9 cellular contexts compared by ENCODE assay signal in genomic region chr1:160169553-160170399, GRCh38. TPM values are rescaled to one million over a fixed set of nuclear protein-coding genes. Genes with fewer than 3 reads are reported as not detected.
A peak's percentile ranks its signal among the peaks of the same experiment; 100 is the strongest.
DNase-seq lines count a peak whose midpoint lies in the region; ATAC-seq and TF ChIP-seq lines count a peak whose summit lies in the region.
"Had no signal": no experiment of that assay in that cellular context is flagged by ENCODE, and none has a peak within 500 bp of the region (broad histone marks: within the 10 kb centered on the region; RNA-seq: fewer than 3 reads in every experiment).

No MANE protein-coding gene starts in this region.

- H3K27me3 Mint-ChIP-seq in activated CD4-positive, alpha-beta T cell treated with anti-CD3 and anti-CD28 coated beads, Interleukin-2, amount 10 ng/mL, durations not matched to agents 24 days and 14 days = peaks cover 35% of the 10 kb centered on the region

- no peaks in the 10 kb centered on the region for H3K36me3 ChIP-seq in smooth muscle cell (ENCODE audit: low read depth)

- DNase-seq in activated CD4-positive, alpha-beta T cell treated with anti-CD3 and anti-CD28 coated beads, Interleukin-2, amount 10 ng/mL, durations not matched to agents 24 days and 14 days = no peak
- DNase-seq in activated CD4-positive, alpha-beta T cell treated with anti-CD3 and anti-CD28 coated beads, Interleukin-2, amount 50 U/mL, for 1 hour = no peak
- peak; percentile 31 for DNase-seq in UCSD-AML1 (lab: John Stamatoyannopoulos, UW; ENCODE audit: unreplicated experiment)
- no peak for DNase-seq in smooth muscle cell (lab: John Stamatoyannopoulos, UW; ENCODE audit: unreplicated experiment)
- no peak for DNase-seq in ACHN
- no peak for DNase-seq in NCI-H1436 (lab: John Stamatoyannopoulos, UW)
- DNase-seq in amygdala (lab: John Stamatoyannopoulos, UW) = no peak

- H3K4me3 ChIP-seq in smooth muscle cell = no peak overlapping the region

- H3K4me3 Mint-ChIP-seq in activated CD4-positive, alpha-beta T cell treated with anti-CD3 and anti-CD28 coated beads, Interleukin-2, amount 10 ng/mL, durations not matched to agents 24 days and 14 days = no peak overlapping the region

- H3F3A ChIP-seq in smooth muscle cell (ENCODE audit: low read depth) = no peaks in the 10 kb centered on the region

- no peak overlapping the region for H3K4me2 ChIP-seq in smooth muscle cell

- H3K79me2 ChIP-seq in smooth muscle cell (ENCODE audit: low read depth) = no peaks in the 10 kb centered on the region

- peak overlapping the region; percentile 8 for H2AFZ ChIP-seq in smooth muscle cell (ENCODE audit: low read depth)

- H4K20me1 ChIP-seq in smooth muscle cell (ENCODE audit: low read depth) = no peaks in the 10 kb centered on the region

- H3K27me3 ChIP-seq in smooth muscle cell (ENCODE audit: low read depth) = no peaks in the 10 kb centered on the region

- ATAC-seq in HG03342 (IDR thresholded peaks at IDR 0.05; ENCODE audit: unreplicated experiment) = peak; percentile 74

- no peak overlapping the region for H3K27ac ChIP-seq in smooth muscle cell (ENCODE audit: low read depth)

- in situ Hi-C loops in ACHN (cut with HindIII; ENCODE audit: low pct_ligation_motif_present, low pct_unique_long_range_greater_than_20kb, low sequenced_read_pairs) = no loop called here

- H3K9me3 Mint-ChIP-seq in activated CD4-positive, alpha-beta T cell treated with anti-CD3 and anti-CD28 coated beads, Interleukin-2, amount 10 ng/mL, durations not matched to agents 24 days and 14 days = no peaks in the 10 kb centered on the region

- 60% methylated on average over 15 of the region's 15 CpGs for WGBS in smooth muscle cell (ENCODE audit: low lambda C conversion rate)

- H3K4me1 Mint-ChIP-seq in activated CD4-positive, alpha-beta T cell treated with anti-CD3 and anti-CD28 coated beads, Interleukin-2, amount 10 ng/mL, durations not matched to agents 24 days and 14 days = peaks cover 6% of the 10 kb centered on the region

- H3K9ac ChIP-seq in smooth muscle cell (ENCODE audit: low read depth) = no peak overlapping the region

- H3K9me3 ChIP-seq in smooth muscle cell (replicated peaks; ENCODE audit: low read depth) = no peaks in the 10 kb centered on the region

- H3K27ac Mint-ChIP-seq in activated CD4-positive, alpha-beta T cell treated with anti-CD3 and anti-CD28 coated beads, Interleukin-2, amount 10 ng/mL, durations not matched to agents 24 days and 14 days = peak overlapping the region; percentile 6

- no peak for TF ChIP-seq CTCF in smooth muscle cell (IDR thresholded peaks at IDR 0.05; ENCODE audit: borderline replicate concordance, insufficient read depth, poor library complexity, severe bottlenecking)

- peaks cover 26% of the 10 kb centered on the region for H3K4me1 ChIP-seq in smooth muscle cell (ENCODE audit: low read depth)

- intact Hi-C loops in activated CD4-positive, alpha-beta T cell treated with anti-CD3 and anti-CD28 coated beads, Interleukin-2, amount 10 ng/mL, durations not matched to agents 24 days and 14 days (cut with micrococcal nuclease) = no loop called here

- no peaks in the 10 kb centered on the region for H3K36me3 Mint-ChIP-seq in activated CD4-positive, alpha-beta T cell treated with anti-CD3 and anti-CD28 coated beads, Interleukin-2, amount 10 ng/mL, durations not matched to agents 24 days and 14 days (ENCODE audit: low read depth)

RNA-seq across cellular contexts. Expression of gene ATP1A4, which starts 18.4 kb away (rescaled TPM):
- not detected in 2 replicates for total RNA-seq in activated CD4-positive, alpha-beta T cell treated with anti-CD3 and anti-CD28 coated beads, Interleukin-2, amount 10 ng/mL, durations not matched to agents 24 days and 14 days
- not detected in 2 replicates for total RNA-seq in smooth muscle cell
- not detected in 2 replicates for polyA plus RNA-seq in smooth muscle cell
- polyA plus RNA-seq: BJ had no signal

RNA-seq across cellular contexts. Expression of gene CASQ1, which starts 20.6 kb away (rescaled TPM):
- total RNA-seq in activated CD4-positive, alpha-beta T cell treated with anti-CD3 and anti-CD28 coated beads, Interleukin-2, amount 10 ng/mL, durations not matched to agents 24 days and 14 days = not detected in 2 replicates
- 0.36 TPM in 1 of 2 replicates, not detected in the other for total RNA-seq in smooth muscle cell
- polyA plus RNA-seq in smooth muscle cell = 0.48 TPM in 1 of 2 replicates, not detected in the other

RNA-seq across cellular contexts. Expression of gene PEA15, which starts 35.4 kb away (rescaled TPM):
- total RNA-seq in activated CD4-positive, alpha-beta T cell treated with anti-CD3 and anti-CD28 coated beads, Interleukin-2, amount 10 ng/mL, durations not matched to agents 24 days and 14 days = 70.2 and 70.9 TPM in 2 replicates
- 85.0 and 115 TPM in 2 replicates for total RNA-seq in smooth muscle cell
- polyA plus RNA-seq in smooth muscle cell = 73.1 and 80.6 TPM in 2 replicates

RNA-seq across cellular contexts. Expression of gene ATP1A2, which starts 54.2 kb away (rescaled TPM):
- not detected in 2 replicates for total RNA-seq in activated CD4-positive, alpha-beta T cell treated with anti-CD3 and anti-CD28 coated beads, Interleukin-2, amount 10 ng/mL, durations not matched to agents 24 days and 14 days
- total RNA-seq in smooth muscle cell = not detected in 2 replicates
- polyA plus RNA-seq in smooth muscle cell = 0.07 TPM in 1 of 2 replicates, not detected in the other
